ENCODE assay signal across 8 cellular contexts in the genomic region with DNA sequence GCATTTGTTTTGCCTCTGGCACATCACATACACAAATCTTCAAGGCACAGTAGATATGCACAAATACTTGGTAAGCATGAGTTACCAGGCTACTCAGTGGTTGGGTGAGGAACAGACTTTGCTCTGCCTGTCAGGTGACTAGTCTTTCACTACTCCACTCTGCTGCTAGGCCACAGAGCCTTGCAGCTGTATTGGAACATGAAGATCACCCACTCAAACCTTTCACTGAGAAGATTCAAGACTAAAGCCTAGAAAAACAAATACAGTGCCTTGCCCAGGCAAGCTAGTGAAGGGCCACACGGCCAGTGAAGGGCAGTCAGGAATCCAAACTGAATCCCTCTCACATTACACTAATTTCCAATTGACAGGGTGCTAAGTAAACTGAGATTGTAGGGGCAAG. TPM values are rescaled to one million over a fixed set of nuclear protein-coding genes. Genes with fewer than 3 reads are reported as not detected.
DNase-seq lines count a peak whose midpoint lies in the region; ATAC-seq and TF ChIP-seq lines count a peak whose summit lies in the region.
"Had no signal": no experiment of that assay in that cellular context is flagged by ENCODE, and none has a peak within 500 bp of the region (broad histone marks: within the 10 kb centered on the region; RNA-seq: fewer than 3 reads in every experiment).

No MANE protein-coding gene starts in this region.

- no peaks in the 10 kb centered on the region; the same call in 1 of the 2 replicates for H4K20me1 ChIP-seq in PC-9 (ENCODE audit: insufficient read depth)

- DNase-seq in SK-MEL-5 (ENCODE audit: low read depth, low spot score), result peak; percentile 17
- no peak for DNase-seq in naive B cell
- no peak for DNase-seq in PC-9
- no peak for DNase-seq in stimulated activated CD4-positive, alpha-beta T cell treated with anti-CD3 and anti-CD28 coated beads, Interleukin-4, amount 100 ng/mL, for 1 hour
- DNase-seq in foreskin melanocyte, result no peak
- DNase-seq: amygdala had no signal

- H3K4me1 Mint-ChIP-seq in naive B cell, result peaks cover 43 to 60% (median 59%) of the 10 kb centered on the region in 3 donors

- no peak overlapping the region for H3K4me2 ChIP-seq in PC-9

- peak overlapping the region in 2 of 8 donors; percentile 14 to 46 for H3K4me3 Mint-ChIP-seq in naive B cell

- no peaks in the 10 kb centered on the region for H3K4me1 ChIP-seq in PC-9 (replicated peaks; ENCODE audit: insufficient read depth)

- H3K27me3 ChIP-seq in PC-9 (ENCODE audit: insufficient read depth, low read depth), result no peaks in the 10 kb centered on the region

- no peaks in the 10 kb centered on the region; the same call in 1 of the 2 replicates for H3K79me2 ChIP-seq in PC-9 (ENCODE audit: low read depth)

- intact Hi-C loops in PC-9 (cut with micrococcal nuclease; ENCODE audit: unreplicated experiment), result no loop called here

- no TSS peak for BruUV-seq in PC-9 (replicated peaks; lab: Mats Ljungman, UMichigan)

- H3K9me3 Mint-ChIP-seq in naive B cell, result peaks cover 0 to 2% (median 0%) of the 10 kb centered on the region in 7 donors

- H2AFZ ChIP-seq in PC-9, result no peak overlapping the region

- no peaks in the 10 kb centered on the region for H3K9me2 ChIP-seq in PC-9 (ENCODE audit: insufficient read depth)

- H3K9me3 ChIP-seq in PC-9 (ENCODE audit: insufficient read depth, low read depth), result no peaks in the 10 kb centered on the region

- H3F3A ChIP-seq in PC-9 (ENCODE audit: insufficient read depth, low read depth), result no peaks in the 10 kb centered on the region

- in situ Hi-C loops in SK-MEL-5 (cut with HindIII; ENCODE audit: low pct_unique_long_range_greater_than_20kb, low sequenced_read_pairs), result no loop called here

- POLR2A ChIA-PET in PC-9 (lab: Charles Lee; ENCODE audit: unreplicated experiment), result no interaction called here

- no peak for TF ChIP-seq CTCF in PC-9 (conservative IDR thresholded peaks at IDR 0.05)

- H3K27ac Mint-ChIP-seq in naive B cell, result peak overlapping the region in 4 of 6 donors; percentile 32 to 86 (median 64)

- CTCF ChIA-PET in PC-9 (lab: Charles Lee), result interaction anchor here (0.7 kb wide), 1 partner anchor 10 kb away, joined by 3 read pairs; no protein-coding TSS in a partner anchor

- no peak overlapping the region for H3K27ac ChIP-seq in PC-9

- H3K36me3 Mint-ChIP-seq in naive B cell, result peaks cover 35 to 37% of the 10 kb centered on the region in 2 donors

- ATAC-seq in GM18858 (IDR thresholded peaks at IDR 0.05; ENCODE audit: unreplicated experiment) (peak; percentile 56), HG02798 (IDR thresholded peaks at IDR 0.05; ENCODE audit: poor library complexity, unreplicated experiment) (peak; percentile 87), naive B cell (ENCODE audit: low read depth in 2 of 2) (no peak)

- H3K36me3 ChIP-seq in PC-9 (ENCODE audit: low read depth), result 0 out of 2 replicates have a peak, but pooled peaks cover 4% of the 10 kb centered on the region

- no peak overlapping the region for H3K4me3 ChIP-seq in PC-9

- no peaks in the 10 kb centered on the region for H3K27me3 Mint-ChIP-seq in naive B cell

RNA-seq across cellular contexts. Expression of a gene that starts 47.0 kb away (rescaled TPM):
- 8.3 and 11.8 TPM in 2 replicates for total RNA-seq in SK-MEL-5 (2014; rRNA removed; shearing (Covaris generic))
- 33.9 and 35.4 TPM in 2 replicates for polyA plus RNA-seq in SK-MEL-5 (2015; cell fraction: cytosol; rRNA removed)
- polyA plus RNA-seq in SK-MEL-5 (2015; cell fraction: nucleus; rRNA removed), result 13.0 and 22.8 TPM in 2 replicates
- polyA plus RNA-seq in naive B cell (ENCODE audit: low read depth in 6 of 6), result 100 to 1,000 TPM in 1 of 6 donors, 10 to 100 TPM in 5; 60.2 to 108 (median 77.4) TPM
- 9.1 and 9.9 TPM in 2 replicates for total RNA-seq in PC-9 (2021)

Comparison
In these comparisons a context has a peak if more than half of its experiments do, and no peak if none do; other contexts are left out.
1. ATAC-seq: peak in GM18858 (single experiment) and HG02798 (single experiment); none in naive B cell (0 of 2).